ENCODE assay signal across 8 cellular contexts in genomic region chr22:37675930-37676571, GRCh38. TPM values are rescaled to one million over a fixed set of nuclear protein-coding genes. Genes with fewer than 3 reads are reported as not detected.
DNase-seq lines count a peak whose midpoint lies in the region; ATAC-seq and TF ChIP-seq lines count a peak whose summit lies in the region.

No MANE protein-coding gene starts in this region.

- H3K4me2 ChIP-seq in neuronal stem cell (ENCODE audit: insufficient read depth, low read length, poor library complexity, severe bottlenecking) = peak overlapping the region; percentile 43

- H3K14ac ChIP-seq in neuronal stem cell (ENCODE audit: low read length) = no peak overlapping the region

- H3K23ac ChIP-seq in neuronal stem cell (ENCODE audit: low read depth, low read length, poor library complexity) = no peak overlapping the region

- ATAC-seq in HG03521 (IDR thresholded peaks at IDR 0.05; ENCODE audit: unreplicated experiment) = no peak

- peaks cover 11 to 12% of the 10 kb centered on the region in 2 donors for H3K4me1 ChIP-seq in neuronal stem cell (ENCODE audit: control insufficient read depth in 2 of 2, insufficient read depth in 1 of 2, low read depth in 1 of 2, low read length in 2 of 2)

- H2AK5ac ChIP-seq in neuronal stem cell (ENCODE audit: low read depth, low read length) = peak overlapping the region; percentile 76

- H3K9me3 ChIP-seq in neuronal stem cell (replicated peaks in 1 of 2; ENCODE audit: control insufficient read depth in 2 of 2, insufficient read depth in 1 of 2, low read depth in 1 of 2, low read length in 2 of 2) = no peaks in the 10 kb centered on the region

- peak overlapping the region; percentile 62 for H3K27ac ChIP-seq in neuronal stem cell (replicated peaks; ENCODE audit: low read length)

- H3K4ac ChIP-seq in neuronal stem cell (ENCODE audit: low read length) = no peak overlapping the region

- no CpG with 5 or more reads among the region's 13 CpGs for WGBS in neuronal stem cell (ENCODE audit: extremely low coverage in 2 of 2, insufficient read length in 2 of 2, insufficient replicate concordance in 1 of 2), 2 donors

- H3K9ac ChIP-seq in neuronal stem cell (ENCODE audit: low read depth, low read length, poor library complexity) = peak overlapping the region; percentile 27

- H3K18ac ChIP-seq in neuronal stem cell (ENCODE audit: low read length) = peak overlapping the region; percentile 25

- no peaks in the 10 kb centered on the region for H3K36me3 ChIP-seq in neuronal stem cell (replicated peaks in 1 of 2; ENCODE audit: control insufficient read depth in 2 of 2, insufficient read depth in 2 of 2, low read length in 2 of 2)

- peaks cover 0 to 2% (median 0%) of the 10 kb centered on the region in 3 experiments for H3K27me3 ChIP-seq in neuronal stem cell (ENCODE audit: control insufficient read depth in 3 of 3, insufficient read depth in 3 of 3, low read depth in 1 of 3, low read length in 3 of 3)

- peak overlapping the region; percentile 91 for H2AFZ ChIP-seq in neuronal stem cell (ENCODE audit: low read length)

- no peak for TF ChIP-seq CTCF in WI38 (IDR thresholded peaks at IDR 0.05; ENCODE audit: low read depth, low read length)

- peak; percentile 57 for DNase-seq in NK-92 treated with Interleukin-12 subunit alpha and Interleukin-12 subunit beta, amount 100 ng/mL, for 24 hours (lab: John Stamatoyannopoulos, UW)
- DNase-seq in NK-92 (lab: John Stamatoyannopoulos, UW; ENCODE audit: unreplicated experiment) (no peak), fibroblast of gingiva (ENCODE audit: low read depth) (peak; percentile 85), neuronal stem cell (ENCODE audit: low spot score) (no peak), NCI-H2171 (lab: John Stamatoyannopoulos, UW) (no peak), islet precursor cell (no peak)

- peak overlapping the region; percentile 62 for H2BK15ac ChIP-seq in neuronal stem cell (ENCODE audit: low read length)

- H3K4me3 ChIP-seq in WI38 (ENCODE audit: low read depth, low read length) = peak overlapping the region; percentile 99
- H3K4me3 ChIP-seq in neuronal stem cell (ENCODE audit: low read length in 2 of 2) = peak overlapping the region; percentile 55 to 71

- no peak overlapping the region for H2BK120ac ChIP-seq in neuronal stem cell (ENCODE audit: low read depth, low read length)

- H2BK5ac ChIP-seq in neuronal stem cell (ENCODE audit: low read length) = no peak overlapping the region

- no peak overlapping the region for H4K91ac ChIP-seq in neuronal stem cell (ENCODE audit: low read depth, low read length, poor library complexity)

- no peak overlapping the region for H4K8ac ChIP-seq in neuronal stem cell (ENCODE audit: low read depth, low read length)

- peaks cover 3% of the 10 kb centered on the region for H3K79me1 ChIP-seq in neuronal stem cell (ENCODE audit: low read depth, low read length)

- no peak overlapping the region for H2BK12ac ChIP-seq in neuronal stem cell (ENCODE audit: low read length)

RNA-seq across cellular contexts. Expression of gene LGALS1, which starts 0.6 kb away (rescaled TPM):
- 41.9 TPM for polyA plus RNA-seq in neuronal stem cell (2013, experiment 1 of 2)
- polyA plus RNA-seq in neuronal stem cell (2013, experiment 2 of 2) = 44.2 TPM

RNA-seq across cellular contexts. Expression of gene NOL12, which starts 10.1 kb away (rescaled TPM):
- polyA plus RNA-seq in neuronal stem cell (2013, experiment 1 of 2) = 22.6 TPM
- polyA plus RNA-seq in neuronal stem cell (2013, experiment 2 of 2) = 19.5 TPM

RNA-seq across cellular contexts. Expression of gene PDXP, which starts 17.5 kb away (rescaled TPM):
- polyA plus RNA-seq in neuronal stem cell (2013, experiment 1 of 2) = 46.4 TPM
- 44.0 TPM for polyA plus RNA-seq in neuronal stem cell (2013, experiment 2 of 2)

RNA-seq across cellular contexts. Expression of gene TRIOBP, which starts 20.8 kb away (rescaled TPM):
- polyA plus RNA-seq in neuronal stem cell (2013, experiment 1 of 2) = 17.8 TPM
- 17.3 TPM for polyA plus RNA-seq in neuronal stem cell (2013, experiment 2 of 2)

RNA-seq across cellular contexts. Expression of gene SH3BP1, which starts 36.6 kb away (rescaled TPM):
- 14.6 TPM for polyA plus RNA-seq in neuronal stem cell (2013, experiment 1 of 2)
- polyA plus RNA-seq in neuronal stem cell (2013, experiment 2 of 2) = 14.3 TPM

Comparison
In these comparisons a context has a peak if more than half of its experiments do, and no peak if none do; other contexts are left out.
1. DNase-seq: peak in NK-92 treated with Interleukin-12 subunit alpha and Interleukin-12 subunit beta, amount 100 ng/mL, for 24 hours (single experiment) and fibroblast of gingiva (single experiment); none in NK-92 (single experiment), neuronal stem cell (single experiment), NCI-H2171 (single experiment) and islet precursor cell (single experiment).